In the genomic region with DNA sequence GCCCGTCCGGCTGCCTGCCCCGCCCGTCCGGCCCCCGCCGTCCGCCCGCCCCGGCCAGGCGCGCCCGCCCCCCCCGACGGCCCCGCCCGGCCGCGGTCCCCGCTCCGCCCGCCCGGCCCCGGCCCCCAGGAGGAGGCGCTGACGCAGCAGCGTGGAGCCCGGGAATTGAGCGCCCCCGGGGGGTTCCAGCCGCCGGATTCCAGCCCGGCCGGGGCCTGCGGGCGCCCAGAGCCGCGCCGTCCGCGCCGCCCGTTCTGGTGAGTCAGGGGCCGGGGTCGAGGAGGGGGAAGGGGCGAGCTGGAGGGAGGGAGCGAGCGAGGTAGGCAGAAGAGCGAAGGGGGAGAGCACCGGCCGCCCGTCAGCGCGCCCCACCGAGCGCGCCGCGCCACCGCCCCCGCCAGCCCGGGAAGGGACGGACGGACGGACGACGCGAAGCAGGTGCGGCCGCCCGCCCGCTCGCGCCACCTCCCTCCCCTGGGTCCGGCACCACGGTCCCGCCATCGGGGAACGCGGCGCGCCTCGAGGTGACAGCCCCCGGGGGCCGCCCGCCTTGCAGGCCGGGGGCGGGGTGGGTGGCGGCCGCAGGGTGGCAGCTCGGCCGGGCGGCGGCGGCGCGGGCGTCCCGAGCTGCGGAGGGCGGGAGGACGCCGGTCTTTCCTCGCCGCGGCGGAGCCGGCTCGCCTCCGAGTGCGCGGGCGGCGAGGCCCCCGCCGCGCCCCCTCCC, we compare ENCODE assay signal across 9 cellular contexts. TPM values are rescaled to one million over a fixed set of nuclear protein-coding genes. Genes with fewer than 3 reads are reported as not detected.
A peak's percentile ranks its signal among the peaks of the same experiment; 100 is the strongest.
DNase-seq lines count a peak whose midpoint lies in the region; ATAC-seq, FAIRE-seq and TF ChIP-seq lines count a peak whose summit lies in the region.
"Had no signal": no experiment of that assay in that cellular context is flagged by ENCODE, and none has a peak within 500 bp of the region (broad histone marks: within the 10 kb centered on the region; RNA-seq: fewer than 3 reads in every experiment).

No MANE protein-coding gene starts in this region.

- no peak for FAIRE-seq in H54 (lab: Jason Lieb, UNC)
- FAIRE-seq: islet of Langerhans had no signal

- peaks cover 21% of the 10 kb centered on the region; the same call in 1 of the 2 replicates for H3K27me3 ChIP-seq in ACC112 (ENCODE audit: insufficient read depth, low read length)
- peaks cover 31% of the 10 kb centered on the region for H3K27me3 ChIP-seq in gastroesophageal sphincter
- peaks cover 13 to 23% (median 16%) of the 10 kb centered on the region in 3 donors for H3K27me3 ChIP-seq in sigmoid colon

- H3K27ac ChIP-seq in ACC112 (ENCODE audit: low read depth, low read length) (no peak overlapping the region), gastroesophageal sphincter (peak overlapping the region in 3 of 4 donors; percentile 83 to 89 (median 88)), sigmoid colon (peak overlapping the region; percentile 79 to 85 (median 82))

- no peaks in the 10 kb centered on the region for H3K9me3 ChIP-seq in gastroesophageal sphincter
- H3K9me3 ChIP-seq in sigmoid colon, result no peaks in the 10 kb centered on the region

- TF ChIP-seq CTCF in WI38 (IDR thresholded peaks at IDR 0.05; ENCODE audit: low read depth, low read length), result no peak
- TF ChIP-seq CTCF in gastroesophageal sphincter (IDR thresholded peaks at IDR 0.05), result no peak
- TF ChIP-seq CTCF in sigmoid colon (IDR thresholded peaks at IDR 0.05), result no peak

- no peak for TF ChIP-seq EP300 in gastroesophageal sphincter (IDR thresholded peaks at IDR 0.05)
- TF ChIP-seq EP300 in sigmoid colon (IDR thresholded peaks at IDR 0.05), result no peak

- ATAC-seq in GM18858 (IDR thresholded peaks at IDR 0.05; ENCODE audit: unreplicated experiment) (peak; percentile 22), HG03045 (IDR thresholded peaks at IDR 0.05; ENCODE audit: unreplicated experiment) (peak; percentile 19), gastroesophageal sphincter (peak; percentile 28)

- intact Hi-C loops in sigmoid colon (cut with DNase I), result loop anchor here (2.0 to 5.0 kb wide), 2 partner anchors 30 to 126 kb away; a partner anchor contains a TSS

- peak in 1 of 2 donors; percentile 12 for TF ChIP-seq POLR2A in gastroesophageal sphincter (IDR thresholded peaks at IDR 0.05)
- TF ChIP-seq POLR2A in sigmoid colon (IDR thresholded peaks at IDR 0.05), result no peak
- no peak for TF ChIP-seq POLR2A in H54 (IDR thresholded peaks at IDR 0.05; ENCODE audit: low read depth, low read length)

- DNase-seq in sigmoid colon (no peak), H54 (ENCODE audit: insufficient read length, low spot score) (no peak), islet precursor cell (no peak)

- H3K4me1 ChIP-seq in ACC112 (ENCODE audit: control insufficient read depth, insufficient read depth, low read length, unreplicated experiment) (peaks cover 19% of the 10 kb centered on the region), gastroesophageal sphincter (peaks cover 0 to 73% (median 28%) of the 10 kb centered on the region in 3 donors), sigmoid colon (peaks cover 0 to 65% (median 57%) of the 10 kb centered on the region in 4 donors)

- H3K4me3 ChIP-seq in ACC112 (ENCODE audit: low read depth, low read length) (peak overlapping the region; percentile 97), WI38 (ENCODE audit: low read depth, low read length) (peak overlapping the region; percentile 68), gastroesophageal sphincter (peak overlapping the region; percentile 70 to 96), sigmoid colon (peak overlapping the region; percentile 89 to 98 (median 92))

- peaks cover 39% of the 10 kb centered on the region for H3K79me2 ChIP-seq in ACC112 (ENCODE audit: control insufficient read depth, insufficient read depth, low read length, unreplicated experiment)

- H2AFZ ChIP-seq in ACC112 (ENCODE audit: low read length, unreplicated experiment), result peak overlapping the region; percentile 74

- H3K36me3 ChIP-seq in ACC112 (ENCODE audit: insufficient read depth, low read length) (no peaks in the 10 kb centered on the region), gastroesophageal sphincter (no peaks in the 10 kb centered on the region), sigmoid colon (no peaks in the 10 kb centered on the region)

- no CpG with 5 or more reads among the region's 117 CpGs for WGBS in gastroesophageal sphincter (ENCODE audit: low coverage in 1 of 2), 2 donors
- 1% methylated on average over 117 of the region's 117 CpGs for WGBS in sigmoid colon, 2 donors

RNA-seq across cellular contexts. Expression of a gene that starts 0.4 kb away (rescaled TPM):
- total RNA-seq in gastroesophageal sphincter (10 to 100 TPM; 19.0 to 26.2 (median 22.8) TPM), sigmoid colon (10 to 100 TPM in 1 of 4 donors, 1 to 10 TPM in 3; 7.7 to 16.3 (median 9.3) TPM)
- 10 to 100 TPM in 2 of 3 donors, 1 to 10 TPM in 1; 9.6 to 20.2 (median 14.1) TPM for polyA plus RNA-seq in sigmoid colon

RNA-seq across cellular contexts. Expression of a gene that starts 29.6 kb away (rescaled TPM):
- 10 to 100 TPM in 2 of 4 donors, 1 to 10 TPM in 2; 7.8 to 18.4 (median 11.7) TPM for total RNA-seq in gastroesophageal sphincter
- 10 to 100 TPM in 1 of 4 donors, 1 to 10 TPM in 3; 6.4 to 10.2 (median 7.4) TPM for total RNA-seq in sigmoid colon
- polyA plus RNA-seq in sigmoid colon, result 1 to 10 TPM; 1.2 to 6.2 (median 1.2) TPM

RNA-seq across cellular contexts. Expression of a gene that starts 35.6 kb away (rescaled TPM):
- total RNA-seq in gastroesophageal sphincter (10 to 100 TPM; 26.1 to 80.2 (median 50.1) TPM), sigmoid colon (10 to 100 TPM; 33.2 to 59.9 (median 55.4) TPM)
- polyA plus RNA-seq in sigmoid colon, result 10 to 100 TPM; 28.8 to 56.0 (median 33.1) TPM

RNA-seq across cellular contexts. Expression of a gene that starts 58.7 kb away (rescaled TPM):
- total RNA-seq in gastroesophageal sphincter (10 to 100 TPM in 2 of 4 donors, 1 to 10 TPM in 2; 7.2 to 16.2 (median 9.9) TPM), sigmoid colon (10 to 100 TPM in 1 of 4 donors, 1 to 10 TPM in 3; 5.0 to 13.8 (median 6.6) TPM)
- 10 to 100 TPM in 1 of 3 donors, 1 to 10 TPM in 2; 6.0 to 18.9 (median 9.5) TPM for polyA plus RNA-seq in sigmoid colon
